Comparison of ENCODE assay signal across 8 cellular contexts in the genomic region with DNA sequence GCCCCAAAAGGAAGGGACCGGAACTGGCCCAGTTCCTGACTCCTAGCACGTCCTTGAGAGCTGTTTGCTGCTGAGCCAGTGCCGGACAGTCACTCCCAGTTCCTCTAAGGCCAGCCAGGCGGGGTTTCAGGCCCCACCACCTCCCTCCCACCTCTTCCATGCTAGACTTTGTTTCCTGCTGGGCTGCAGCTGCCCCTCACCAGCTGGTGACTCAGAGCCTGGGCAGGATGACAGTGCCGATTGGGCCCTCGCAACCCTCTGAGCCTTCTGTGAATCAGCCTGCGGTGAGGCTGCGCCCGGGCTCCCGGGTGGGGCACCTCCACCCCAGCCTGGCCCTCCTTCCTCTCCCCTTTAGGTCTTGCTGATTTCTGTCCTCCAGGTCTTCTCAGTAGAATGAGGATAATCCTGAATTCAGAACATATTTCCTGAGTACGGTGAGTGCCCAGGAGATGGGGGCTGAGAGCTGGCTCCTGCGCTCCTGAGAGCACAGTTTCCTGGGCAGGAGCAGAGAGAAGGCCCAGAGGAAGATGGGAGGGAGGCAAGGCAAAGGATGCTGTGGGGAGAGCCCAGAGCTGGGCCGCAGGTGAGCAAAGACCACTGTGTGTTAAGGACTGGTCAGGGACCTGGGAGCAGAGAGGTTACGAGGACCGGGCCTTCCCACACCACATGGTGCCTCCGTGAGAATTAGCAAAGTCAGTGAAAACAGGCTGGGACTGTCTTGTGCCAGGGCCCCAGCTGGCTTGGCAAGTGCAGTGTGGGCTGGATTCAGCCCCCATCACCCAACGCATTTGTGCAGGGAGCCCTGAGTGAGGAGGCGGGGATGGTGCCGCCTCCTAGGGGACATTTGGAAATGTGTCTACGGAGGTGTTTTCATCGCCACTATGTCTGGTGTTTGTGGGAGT. TPM values are rescaled to one million over a fixed set of nuclear protein-coding genes. Genes with fewer than 3 reads are reported as not detected.
DNase-seq lines count a peak whose midpoint lies in the region; ATAC-seq and TF ChIP-seq lines count a peak whose summit lies in the region.

No MANE protein-coding gene starts in this region.

- DNase-seq in HPDE6-E6E7 (ENCODE audit: extremely low spot score) = peak; percentile 93
- peak; percentile 82 for DNase-seq in Panc1 (ENCODE audit: low read depth, low spot score)
- peak; percentile 64 for DNase-seq in activated T-helper 1 cell treated with Interleukin-2 at 50 U/mL for 16 hours (ENCODE audit: low read depth)
- peak; percentile 97 for DNase-seq in esophagus muscularis mucosa (ENCODE audit: extremely low spot score)
- peak in 2 of 9 donors; percentile 43 to 76 for DNase-seq in naive thymus-derived CD4-positive, alpha-beta T cell
- peak; percentile 88 for DNase-seq in stimulated activated CD8-positive, alpha-beta memory T cell treated with anti-CD3 and anti-CD28 coated beads, Interleukin-4, amount 100 ng/mL, for 48 hours

- POLR2A ChIA-PET in Panc1 (lab: Charles Lee) = no interaction called here
- POLR2A ChIA-PET in naive thymus-derived CD4-positive, alpha-beta T cell (lab: Charles Lee) = no interaction called here

- intact Hi-C loops in Panc1 (cut with micrococcal nuclease; ENCODE audit: unreplicated experiment) (no loop called here), esophagus muscularis mucosa (cut with DNase I) (no loop called here)
- intact Hi-C loops in naive thymus-derived CD4-positive, alpha-beta T cell (cut with micrococcal nuclease) = loop anchor here in 1 of 2 donors (1.0 kb wide), 1 partner anchor 9 kb away; no protein-coding TSS in a partner anchor

- 34% methylated on average over 19 of the region's 21 CpGs for WGBS in esophagus muscularis mucosa

- ATAC-seq in Panc1 (peak; percentile 91), HG03280 (IDR thresholded peaks at IDR 0.05; ENCODE audit: unreplicated experiment) (no peak)
- ATAC-seq in naive thymus-derived CD4-positive, alpha-beta T cell = peak; percentile 95

- CTCF ChIA-PET in Panc1 (lab: Charles Lee) = interaction anchor here (0.5 to 1.3 kb wide), 8 partner anchors 8 to 141 kb away, joined by 3 to 4 read pairs (median 3); no protein-coding TSS in a partner anchor
- CTCF ChIA-PET in naive thymus-derived CD4-positive, alpha-beta T cell (lab: Charles Lee) = interaction anchor here (0.5 to 1.5 kb wide), 3 partner anchors 8 to 29 kb away, joined by 3 to 4 read pairs (median 3); no protein-coding TSS in a partner anchor

- H3K36me3 Mint-ChIP-seq in naive thymus-derived CD4-positive, alpha-beta T cell = peaks cover 0 to 4% (median 0%) of the 10 kb centered on the region in 5 donors

- H3K27me3 Mint-ChIP-seq in naive thymus-derived CD4-positive, alpha-beta T cell = no peaks in the 10 kb centered on the region

- no peaks in the 10 kb centered on the region for H3K27me3 ChIP-seq in Panc1 (ENCODE audit: control insufficient read depth, insufficient read depth, low read length)
- H3K27me3 ChIP-seq in esophagus muscularis mucosa = no peaks in the 10 kb centered on the region
- H3K27me3 ChIP-seq in naive thymus-derived CD4-positive, alpha-beta T cell (ENCODE audit: control insufficient read depth in 2 of 2, insufficient read depth in 2 of 2, low read length in 2 of 2) = no peaks in the 10 kb centered on the region

- H3K9me3 ChIP-seq in Panc1 (ENCODE audit: control insufficient read depth, insufficient read depth, low read depth, low read length) (no peaks in the 10 kb centered on the region), esophagus muscularis mucosa (no peaks in the 10 kb centered on the region)
- no peaks in the 10 kb centered on the region for H3K9me3 ChIP-seq in naive thymus-derived CD4-positive, alpha-beta T cell (ENCODE audit: control insufficient read depth in 2 of 3, low read length in 3 of 3)

- H3K27ac Mint-ChIP-seq in naive thymus-derived CD4-positive, alpha-beta T cell = peak overlapping the region in 3 of 9 donors; percentile 26 to 89 (median 61)

- H3K9me3 Mint-ChIP-seq in naive thymus-derived CD4-positive, alpha-beta T cell = peaks cover 0 to 5% (median 0%) of the 10 kb centered on the region in 11 donors

- BruUV-seq in Panc1 (replicated peaks; lab: Mats Ljungman, UMichigan) = TSS peak; percentile 87

- TF ChIP-seq EP300 in esophagus muscularis mucosa (IDR thresholded peaks at IDR 0.05) = no peak

- H3K4me1 ChIP-seq in Panc1 (ENCODE audit: control insufficient read depth, insufficient read depth, low read length) (peaks cover 23% of the 10 kb centered on the region), esophagus muscularis mucosa (peaks cover 30 to 60% (median 47%) of the 10 kb centered on the region in 4 donors)
- peaks cover 4 to 7% of the 10 kb centered on the region in 2 donors for H3K4me1 ChIP-seq in naive thymus-derived CD4-positive, alpha-beta T cell (ENCODE audit: control insufficient read depth in 2 of 2, insufficient read depth in 2 of 2, low read length in 2 of 2)

- H3K27ac ChIP-seq in C4-2B = peak overlapping the region; percentile 74
- H3K27ac ChIP-seq in Panc1 (ENCODE audit: low read length) = peak overlapping the region; percentile 89
- peak overlapping the region; percentile 85 to 95 (median 89) for H3K27ac ChIP-seq in esophagus muscularis mucosa (replicated peaks in 1 of 4)
- no peak overlapping the region for H3K27ac ChIP-seq in naive thymus-derived CD4-positive, alpha-beta T cell (ENCODE audit: low read depth, low read length)

- H3K36me3 ChIP-seq in Panc1 (ENCODE audit: control insufficient read depth, insufficient read depth, low read length) = no peaks in the 10 kb centered on the region
- no peaks in the 10 kb centered on the region for H3K36me3 ChIP-seq in esophagus muscularis mucosa
- no peaks in the 10 kb centered on the region for H3K36me3 ChIP-seq in naive thymus-derived CD4-positive, alpha-beta T cell (ENCODE audit: control insufficient read depth in 2 of 3, insufficient read depth in 3 of 3, low read length in 3 of 3)

- TF ChIP-seq CTCF in C4-2B (conservative IDR thresholded peaks at IDR 0.05) (no peak), Panc1 (IDR thresholded peaks at IDR 0.05) (peak; percentile 67), esophagus muscularis mucosa (IDR thresholded peaks at IDR 0.05) (peak; percentile 39 to 46 (median 39))

- H3K4me3 ChIP-seq in Panc1 (ENCODE audit: low read depth in 2 of 2, low read length in 2 of 2) (peak overlapping the region; percentile 33 to 44), esophagus muscularis mucosa (peak overlapping the region; percentile 36 to 53 (median 38))
- H3K4me3 ChIP-seq in naive thymus-derived CD4-positive, alpha-beta T cell (ENCODE audit: low read length) = no peak overlapping the region

- H3K4me1 Mint-ChIP-seq in naive thymus-derived CD4-positive, alpha-beta T cell = peaks cover 8 to 54% (median 10%) of the 10 kb centered on the region in 7 donors

- in situ Hi-C loops in Panc1 (cut with HindIII; ENCODE audit: low pct_unique_long_range_greater_than_20kb, low sequenced_read_pairs) = no loop called here

- no peak for TF ChIP-seq POLR2A in esophagus muscularis mucosa (IDR thresholded peaks at IDR 0.05; ENCODE audit: low read depth)

- H3K4me3 Mint-ChIP-seq in naive thymus-derived CD4-positive, alpha-beta T cell = peak overlapping the region in 3 of 10 donors; percentile 24 to 83 (median 44)

RNA-seq across cellular contexts. Expression of a gene that starts 32.9 kb away (rescaled TPM):
- total RNA-seq in Panc1 (2021; ENCODE audit: unreplicated experiment) = 67.5 TPM
- polyA plus RNA-seq in Panc1 (2012; ENCODE audit: insufficient read length) = 62.5 TPM
- total RNA-seq in esophagus muscularis mucosa = 10 to 100 TPM; 17.2 to 34.0 (median 19.8) TPM
- total RNA-seq in naive thymus-derived CD4-positive, alpha-beta T cell = 10 to 100 TPM in 4 of 5 experiments, 1 to 10 TPM in 1; 6.7 to 17.8 (median 14.1) TPM
- 1 to 10 TPM; 3.0 to 3.3 TPM for polyA plus RNA-seq in naive thymus-derived CD4-positive, alpha-beta T cell
